In genomic region chr10:45464958-45465567, GRCh38 we compare ENCODE assay signal across 8 cellular contexts.
A peak's percentile ranks its signal among the peaks of the same experiment; 100 is the strongest.
DNase-seq lines count a peak whose midpoint lies in the region; ATAC-seq and TF ChIP-seq lines count a peak whose summit lies in the region.

No MANE protein-coding gene starts in this region.

- no peaks in the 10 kb centered on the region for H3K79me2 ChIP-seq in mesendoderm (ENCODE audit: control insufficient read depth, insufficient read depth, low read length)

- H3K27me3 ChIP-seq in AG04450 (ENCODE audit: control insufficient read depth, insufficient read depth, low read length) (no peaks in the 10 kb centered on the region), mesendoderm (ENCODE audit: insufficient read depth, low read length, poor library complexity) (no peaks in the 10 kb centered on the region)

- ATAC-seq in GM18499 (IDR thresholded peaks at IDR 0.05; ENCODE audit: insufficient read depth, unreplicated experiment) (peak; percentile 24), HG02981 (IDR thresholded peaks at IDR 0.05; ENCODE audit: unreplicated experiment) (peak; percentile 36)

- no peaks in the 10 kb centered on the region for H3K4me1 ChIP-seq in mesendoderm (ENCODE audit: control insufficient read depth, low read depth, low read length)

- no peak overlapping the region for H4K5ac ChIP-seq in mesendoderm (ENCODE audit: low read length)

- no peak overlapping the region for H3K4ac ChIP-seq in mesendoderm (ENCODE audit: low read depth, low read length)

- DNase-seq in AG04450 (ENCODE audit: low read depth, low spot score): peak; percentile 44
- peak; percentile 6 for DNase-seq in NCI-H748 treated with DMSO at 0.1 percent for 48 hours (lab: John Stamatoyannopoulos, UW)
- DNase-seq in activated CD8-positive, alpha-beta memory T cell treated with anti-CD3 and anti-CD28 coated beads for 1 hour (ENCODE audit: extremely low read depth in 1 of 2, low read depth in 1 of 2): peak; percentile 45 to 62
- DNase-seq in effector CD4-positive, alpha-beta T cell: peak; percentile 58
- peak; percentile 70 for DNase-seq in mesendoderm
- DNase-seq in stimulated activated CD8-positive, alpha-beta memory T cell treated with anti-CD3 and anti-CD28 coated beads, Interleukin-2, amount 100 ng/mL, for 1 hour (ENCODE audit: low read depth in 2 of 2): peak; percentile 55 to 60

- H3K4me3 ChIP-seq in AG04450 (ENCODE audit: low read depth, low read length) (no peak overlapping the region), mesendoderm (ENCODE audit: low read length) (no peak overlapping the region)

- CTCF ChIA-PET in AG04450 (lab: Charles Lee): interaction anchor here (0.6 to 2.5 kb wide), 26 partner anchors 9 to 593 kb away, joined by 3 to 28 read pairs (median 5); partner anchors contain the start of genes WASHC2C and ZFAND4

- H3K56ac ChIP-seq in mesendoderm (ENCODE audit: low read length): peak overlapping the region; percentile 62

- POLR2A ChIA-PET in AG04450 (lab: Yijun Ruan, JAX): interaction anchor here (1.0 kb wide), 1 partner anchor 207 kb away, joined by 3 read pairs; the partner anchor contains the start of gene ZFAND4

- no peaks in the 10 kb centered on the region for H3K9me3 ChIP-seq in AG04450 (ENCODE audit: control insufficient read depth, insufficient read depth, low read length)

- no peak overlapping the region for H3K27ac ChIP-seq in AG04450 (ENCODE audit: low read depth, low read length)
- H3K27ac ChIP-seq in mesendoderm (ENCODE audit: low read depth, low read length): no peak overlapping the region

- peak; percentile 100 for TF ChIP-seq CTCF in AG04450 (IDR thresholded peaks at IDR 0.05; ENCODE audit: low read depth, low read length)

- H3K36me3 ChIP-seq in mesendoderm (ENCODE audit: control insufficient read depth, insufficient read depth, low read length): no peaks in the 10 kb centered on the region

- H2BK120ac ChIP-seq in mesendoderm (ENCODE audit: low read depth, low read length): no peak overlapping the region

- no peak overlapping the region for H2AK5ac ChIP-seq in mesendoderm (ENCODE audit: low read length)

- no peak overlapping the region for H3K18ac ChIP-seq in mesendoderm (ENCODE audit: low read length)

- H4K8ac ChIP-seq in mesendoderm (ENCODE audit: low read depth, low read length): no peak overlapping the region

- no peak overlapping the region for H3K9ac ChIP-seq in mesendoderm (ENCODE audit: low read length)

- no peak overlapping the region for H3K23ac ChIP-seq in mesendoderm (ENCODE audit: low read length)

- peaks cover 3% of the 10 kb centered on the region for H3K79me1 ChIP-seq in mesendoderm (ENCODE audit: low read length)

- no peak overlapping the region for H2BK5ac ChIP-seq in mesendoderm (ENCODE audit: low read length)

- no peak overlapping the region for H3K4me2 ChIP-seq in mesendoderm (ENCODE audit: low read length)

- H2BK15ac ChIP-seq in mesendoderm (replicated peaks; ENCODE audit: low read depth): no peak overlapping the region

- no CpG with 5 or more reads among the region's 6 CpGs for WGBS in mesendoderm (ENCODE audit: extremely low coverage, insufficient coverage, low lambda C conversion rate)

Comparison
In these comparisons a context has a peak if more than half of its experiments do, and no peak if none do; other contexts are left out.
1. DNase-seq: peak in every context shown above with its lines; median percentile 70 in mesendoderm; 58 in effector CD4-positive, alpha-beta T cell; 58 in stimulated activated CD8-positive, alpha-beta memory T cell treated with anti-CD3 and anti-CD28 coated beads, Interleukin-2, amount 100 ng/mL, for 1 hour; 54 in activated CD8-positive, alpha-beta memory T cell treated with anti-CD3 and anti-CD28 coated beads for 1 hour; 44 in AG04450; 6 in NCI-H748 treated with DMSO at 0.1 percent for 48 hours.